ENCODE assay signal across 8 cellular contexts in the genomic region with DNA sequence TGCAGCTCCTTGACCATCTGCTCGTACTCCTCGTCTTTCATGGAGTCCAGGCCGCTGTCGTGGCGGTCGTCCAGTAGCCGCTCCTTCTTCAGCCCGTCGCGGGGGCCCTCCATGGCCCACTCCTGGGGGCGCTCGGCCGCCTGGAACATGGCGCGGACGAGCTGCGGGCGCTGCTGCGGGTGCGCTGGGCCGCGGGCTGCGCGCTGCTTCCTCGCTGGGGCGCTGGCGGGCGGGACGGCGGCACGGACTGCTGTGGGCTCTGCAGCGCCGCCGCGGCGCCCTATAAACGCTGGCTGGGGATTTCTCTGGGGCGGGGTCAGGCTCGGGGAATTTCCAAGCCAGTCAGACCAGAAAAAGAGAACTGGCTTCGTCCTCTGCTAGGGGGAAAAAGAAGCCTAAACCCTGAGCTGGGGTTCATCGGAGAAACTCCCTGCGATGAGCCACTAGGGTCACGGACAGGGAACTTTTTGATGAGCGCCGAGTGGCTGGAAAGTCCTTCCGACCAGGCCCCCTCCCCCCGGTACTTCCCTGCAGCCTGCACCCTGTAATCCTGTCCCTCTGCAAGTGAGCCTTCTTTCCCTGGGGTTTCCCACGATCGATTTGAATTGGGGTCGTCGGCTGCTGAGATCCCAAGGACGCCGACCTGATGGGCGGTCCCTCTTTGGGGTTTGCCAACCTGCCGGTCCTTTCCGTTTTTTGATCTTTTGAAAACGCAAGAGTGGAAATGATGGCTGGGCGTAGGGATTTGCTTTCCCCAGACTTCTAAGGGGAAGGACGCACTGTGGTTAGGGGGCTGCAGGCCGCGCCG. TPM values are rescaled to one million over a fixed set of nuclear protein-coding genes. Genes with fewer than 3 reads are reported as not detected.
DNase-seq lines count a peak whose midpoint lies in the region; ATAC-seq and TF ChIP-seq lines count a peak whose summit lies in the region.

A gene with protein sequence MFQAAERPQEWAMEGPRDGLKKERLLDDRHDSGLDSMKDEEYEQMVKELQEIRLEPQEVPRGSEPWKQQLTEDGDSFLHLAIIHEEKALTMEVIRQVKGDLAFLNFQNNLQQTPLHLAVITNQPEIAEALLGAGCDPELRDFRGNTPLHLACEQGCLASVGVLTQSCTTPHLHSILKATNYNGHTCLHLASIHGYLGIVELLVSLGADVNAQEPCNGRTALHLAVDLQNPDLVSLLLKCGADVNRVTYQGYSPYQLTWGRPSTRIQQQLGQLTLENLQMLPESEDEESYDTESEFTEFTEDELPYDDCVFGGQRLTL (minus strand): TSS at position 254 of the 808 bp plus-strand sequence. CDS start 105 bp downstream, at position 149.

- H3K4me1 ChIP-seq in CD4-positive, CD25-positive, alpha-beta regulatory T cell (ENCODE audit: control insufficient read depth, insufficient read depth, low read length, poor library complexity, severe bottlenecking) = peaks cover 59% of the 10 kb centered on the region

- peak within 1 kb of the TSS; percentile 94 to 98 (median 96) for H3K4me3 Mint-ChIP-seq in CD4-positive, CD25-positive, alpha-beta regulatory T cell

- DNase-seq in CD4-positive, CD25-positive, alpha-beta regulatory T cell = peak; percentile 87 to 93 (median 91)
- DNase-seq in NCI-H774 (lab: John Stamatoyannopoulos, UW) (peak; percentile 77), dermis microvascular lymphatic vessel endothelial cell (ENCODE audit: low read depth in 2 of 2) (peak; percentile 78 to 91), lower leg skin (ENCODE audit: low spot score in 2 of 2) (peak; percentile 89 to 98)
- peak; percentile 95 for DNase-seq in activated CD4-positive, alpha-beta T cell treated with anti-CD3 and anti-CD28 coated beads, Interleukin-2, amount 50 U/mL, for 4 hours
- DNase-seq in stimulated activated CD4-positive, alpha-beta T cell treated with anti-CD3 and anti-CD28 coated beads, TNF-alpha, amount 100 ng/mL, for 1 hour (ENCODE audit: low read depth in 3 of 3, low spot score in 1 of 3) = peak; percentile 93 to 97 (median 96)

- H3K36me3 ChIP-seq in CD4-positive, CD25-positive, alpha-beta regulatory T cell (ENCODE audit: control insufficient read depth, insufficient read depth, low read length) = peaks cover 38% of the 10 kb centered on the region

- peaks cover 10% of the 10 kb centered on the region for H3K27me3 Mint-ChIP-seq in CD4-positive, CD25-positive, alpha-beta regulatory T cell

- H3K4me1 Mint-ChIP-seq in CD4-positive, CD25-positive, alpha-beta regulatory T cell = peaks cover 22 to 64% (median 47%) of the 10 kb centered on the region in 4 donors

- H3K9me3 Mint-ChIP-seq in CD4-positive, CD25-positive, alpha-beta regulatory T cell = no peaks in the 10 kb centered on the region

- peak in 1 of 2 donors; percentile 95 for TF ChIP-seq POLR2A in lower leg skin (IDR thresholded peaks at IDR 0.05)

- WGBS in lower leg skin, 2 donors = 0% methylated on average over 39 to 44 of the region's 62 CpGs

- H3K27ac Mint-ChIP-seq in CD4-positive, CD25-positive, alpha-beta regulatory T cell = peak within 1 kb of the TSS; percentile 97 to 98 (median 98)

- peak; percentile 70 to 74 for ATAC-seq in CD4-positive, CD25-positive, alpha-beta regulatory T cell (ENCODE audit: low read depth in 2 of 2)
- ATAC-seq in GM19372 (IDR thresholded peaks at IDR 0.05; ENCODE audit: low read depth, unreplicated experiment) = peak; percentile 49
- peak; percentile 66 for ATAC-seq in HG03521 (IDR thresholded peaks at IDR 0.05; ENCODE audit: unreplicated experiment)

- intact Hi-C loops in lower leg skin (cut with DNase I; ENCODE audit: low total_unique reads) = loop anchor here (5.0 to 10.0 kb wide), 2 partner anchors 67 to 170 kb away; no protein-coding TSS in a partner anchor

- H3K36me3 Mint-ChIP-seq in CD4-positive, CD25-positive, alpha-beta regulatory T cell = peaks cover 29% of the 10 kb centered on the region

- no peak for TF ChIP-seq CTCF in lower leg skin (IDR thresholded peaks at IDR 0.05)

- no peaks in the 10 kb centered on the region for H3K9me3 ChIP-seq in CD4-positive, CD25-positive, alpha-beta regulatory T cell (ENCODE audit: control insufficient read depth in 2 of 2, low read length in 2 of 2)

- H3K27me3 ChIP-seq in CD4-positive, CD25-positive, alpha-beta regulatory T cell (ENCODE audit: control insufficient read depth, insufficient read depth, low read length) = no peaks in the 10 kb centered on the region

- H3K4me3 ChIP-seq in CD4-positive, CD25-positive, alpha-beta regulatory T cell (ENCODE audit: low read depth, low read length) = peak within 1 kb of the TSS; percentile 95
- peak within 1 kb of the TSS; percentile 86 for H3K4me3 ChIP-seq in lower leg skin (ENCODE audit: low read depth, poor library complexity, severe bottlenecking)

- peak within 1 kb of the TSS; percentile 100 for H3K27ac ChIP-seq in CD4-positive, CD25-positive, alpha-beta regulatory T cell (ENCODE audit: insufficient read depth, low read length, poor library complexity, severe bottlenecking)

RNA-seq across cellular contexts. Expression of the gene that starts here (rescaled TPM):
- 1,380 TPM for total RNA-seq in CD4-positive, CD25-positive, alpha-beta regulatory T cell
- 100 to 1,000 TPM; 210 to 290 (median 243) TPM for polyA plus RNA-seq in CD4-positive, CD25-positive, alpha-beta regulatory T cell
- total RNA-seq in dermis microvascular lymphatic vessel endothelial cell (76.6 and 118 TPM in 2 replicates), lower leg skin (100 to 1,000 TPM; 431 to 923 (median 565) TPM)

Comparison
In these comparisons a context has a peak if more than half of its experiments do, and no peak if none do; other contexts are left out.
1. Peak in every context shown above with its lines: DNase-seq, ATAC-seq, H3K4me3 ChIP-seq and H3K27ac ChIP-seq.